ENCODE assay signal across 9 cellular contexts in genomic region chr22:29219409-29219782, GRCh38. TPM values are rescaled to one million over a fixed set of nuclear protein-coding genes. Genes with fewer than 3 reads are reported as not detected.
DNase-seq lines count a peak whose midpoint lies in the region; ATAC-seq, FAIRE-seq and TF ChIP-seq lines count a peak whose summit lies in the region.
"Not testable (repeated sequence)": the region's sequence is repeated elsewhere in the genome, so short reads cannot be mapped to it uniquely, and the experiment has no call there.
"Had no signal": no experiment of that assay in that cellular context is flagged by ENCODE, and none has a peak within 500 bp of the region (broad histone marks: within the 10 kb centered on the region; RNA-seq: fewer than 3 reads in every experiment).

No MANE protein-coding gene starts in this region.

- H4K8ac ChIP-seq in H1 (ENCODE audit: extremely low read depth, insufficient read depth, low read length); neuronal stem cell (ENCODE audit: low read depth, low read length): not testable (repeated sequence)

- H2BK5ac ChIP-seq in H1 (ENCODE audit: low read depth, low read length); neuronal stem cell (ENCODE audit: low read length): not testable (repeated sequence)

- not testable (repeated sequence) for TF ChIP-seq POLR2A in H1 (IDR thresholded peaks at IDR 0.05; ENCODE audit: control extremely low read depth in 1 of 2, low read depth in 2 of 2, low read length in 2 of 2)

- H3K79me2 ChIP-seq in H1 (ENCODE audit: control insufficient read depth in 1 of 2, insufficient read depth in 2 of 2, low read length in 2 of 2): not testable (repeated sequence)

- H2BK120ac ChIP-seq in H1 (replicated peaks; ENCODE audit: low read depth, low read length); neuronal stem cell (ENCODE audit: low read depth, low read length): not testable (repeated sequence)

- whole genome bisulfite sequencing in H1 (ENCODE audit: extremely low coverage in 1 of 2, insufficient coverage in 1 of 2, insufficient read length in 1 of 2, insufficient replicate concordance in 2 of 2, low coverage in 1 of 2, low lambda C conversion rate in 2 of 2, missing lambda C conversion rate in 1 of 2), 2 experiments: 86% methylated on average over 2 of the region's 2 CpGs; no CpG with 5 or more reads in 1 of the 2 experiments
- WGBS in neuronal stem cell (ENCODE audit: extremely low coverage in 2 of 2, insufficient read length in 2 of 2, insufficient replicate concordance in 1 of 2), 2 donors: no CpG with 5 or more reads among the region's 2 CpGs

- H2BK15ac ChIP-seq in H1 (ENCODE audit: low read length); neuronal stem cell (ENCODE audit: low read length): not testable (repeated sequence)

- H2BK20ac ChIP-seq in H1 (ENCODE audit: low read length): not testable (repeated sequence)

- not testable (repeated sequence) for TF ChIP-seq EP300 in H1 (IDR thresholded peaks at IDR 0.05; ENCODE audit: borderline replicate concordance in 1 of 2, low read depth in 2 of 2, low read length in 2 of 2)

- H3K9me3 ChIP-seq in HEK293 (ENCODE audit: control insufficient read depth, insufficient read depth, low read depth, low read length); H1 (ENCODE audit: insufficient read depth in 2 of 2, low read depth in 1 of 2, low read length in 1 of 2); neuronal stem cell (replicated peaks in 1 of 2; ENCODE audit: control insufficient read depth in 2 of 2, insufficient read depth in 1 of 2, low read depth in 1 of 2, low read length in 2 of 2): not testable (repeated sequence)

- not testable (repeated sequence) for H3K27ac Mint-ChIP-seq in WTC11

- not testable (repeated sequence) for H4K91ac ChIP-seq in H1 (replicated peaks; ENCODE audit: insufficient read length, low read length); neuronal stem cell (ENCODE audit: low read depth, low read length, poor library complexity)

- H2AK5ac ChIP-seq in H1 (ENCODE audit: low read depth, low read length): not testable (repeated sequence)
- H2AK5ac ChIP-seq in neuronal stem cell (ENCODE audit: low read depth, low read length): peak overlapping the region; percentile 11

- not testable (repeated sequence) for H3K14ac ChIP-seq in H1 (ENCODE audit: insufficient read length); neuronal stem cell (ENCODE audit: low read length)

- not testable (repeated sequence) for H3K56ac ChIP-seq in H1 (replicated peaks; ENCODE audit: insufficient read length, low read depth, low read length)

- H3K27me3 ChIP-seq in H1 (replicated peaks in 1 of 4; ENCODE audit: control insufficient read depth in 3 of 4, extremely low read depth in 1 of 4, insufficient read depth in 3 of 4, low read length in 3 of 4); neuronal stem cell (ENCODE audit: control insufficient read depth in 3 of 3, insufficient read depth in 3 of 3, low read depth in 1 of 3, low read length in 3 of 3): not testable (repeated sequence)

- peaks cover 26% of the 10 kb centered on the region for H3K4me1 Mint-ChIP-seq in WTC11

- ATAC-seq in WTC11, left ventricle myocardium superior: not testable (repeated sequence)

- H3K4me2 ChIP-seq in H1 (ENCODE audit: insufficient read depth in 1 of 2, low read depth in 2 of 2, low read length in 2 of 2); neuronal stem cell (ENCODE audit: insufficient read depth, low read length, poor library complexity, severe bottlenecking): not testable (repeated sequence)

- H3K18ac ChIP-seq in H1 (ENCODE audit: extremely low read depth, low read length): not testable (repeated sequence)
- peak overlapping the region; percentile 25 for H3K18ac ChIP-seq in neuronal stem cell (ENCODE audit: low read length)

- not testable (repeated sequence) for H3K36me3 ChIP-seq in HEK293 (ENCODE audit: control insufficient read depth in 2 of 2, insufficient read depth in 1 of 2, low read length in 2 of 2); H1 (ENCODE audit: control insufficient read depth in 2 of 4, insufficient read depth in 4 of 4, low read length in 3 of 4)
- H3K36me3 ChIP-seq in neuronal stem cell (replicated peaks in 1 of 2; ENCODE audit: control insufficient read depth in 2 of 2, insufficient read depth in 2 of 2, low read length in 2 of 2): peaks cover 0 to 45% of the 10 kb centered on the region in 2 donors

- H3K27me3 Mint-ChIP-seq in WTC11 (ENCODE audit: low read depth): not testable (repeated sequence)

- not testable (repeated sequence) for H3K9me3 Mint-ChIP-seq in WTC11

- not testable (repeated sequence) for H4K20me1 ChIP-seq in H1 (replicated peaks in 1 of 2; ENCODE audit: control insufficient read depth in 1 of 2, insufficient read depth in 2 of 2, low read length in 2 of 2)

- not testable (repeated sequence) for H2BK12ac ChIP-seq in H1 (ENCODE audit: low read depth, low read length); neuronal stem cell (ENCODE audit: low read length)

- POLR2A ChIA-PET in HEK293 (lab: Yijun Ruan, JAX); WTC11 (lab: Charles Lee): not testable (repeated sequence)
- POLR2A ChIA-PET in H1 (lab: Charles Lee; ENCODE audit: partially characterized antibody): interaction anchor here (0.6 to 1.7 kb wide), 5 partner anchors 10 to 64 kb away, joined by 3 to 6 read pairs (median 3); partner anchors contain the start of gene EWSR1

- intact Hi-C loops in left ventricle myocardium superior (cut with micrococcal nuclease): not testable (repeated sequence)

- not testable (repeated sequence) for DNase-seq in WTC11 (ENCODE audit: low spot score); H1 (ENCODE audit: low read depth in 1 of 2, low spot score in 2 of 2); neuronal stem cell (ENCODE audit: low spot score)
- peak; percentile 3 for DNase-seq in left ventricle myocardium superior

- not testable (repeated sequence) for H3K9ac ChIP-seq in H1 (replicated peaks in 1 of 4; ENCODE audit: extremely low read depth in 1 of 4, low read depth in 3 of 4, low read length in 3 of 4); neuronal stem cell (ENCODE audit: low read depth, low read length, poor library complexity)

- not testable (repeated sequence) for H3K79me1 ChIP-seq in H1 (ENCODE audit: low read depth, low read length); neuronal stem cell (ENCODE audit: low read depth, low read length)

- not testable (repeated sequence) for H3K4me3 ChIP-seq in HEK293 (ENCODE audit: low read depth, low read length); H1 (ENCODE audit: extremely low read depth in 1 of 4, insufficient read depth in 2 of 4, low read depth in 3 of 4, low read length in 4 of 4); neuronal stem cell (ENCODE audit: low read length in 2 of 2)

- H3K23ac ChIP-seq in H1 (ENCODE audit: insufficient read length); neuronal stem cell (ENCODE audit: low read depth, low read length, poor library complexity): not testable (repeated sequence)

- not testable (repeated sequence) for H4K5ac ChIP-seq in H1 (ENCODE audit: insufficient read length, low read depth, low read length)

- not testable (repeated sequence) for TF ChIP-seq CTCF in HEK293 (tag by site-specific recombination; IDR thresholded peaks at IDR 0.05); WTC11 (IDR thresholded peaks at IDR 0.05); H1 (IDR thresholded peaks at IDR 0.05; ENCODE audit: control extremely low read depth in 1 of 3, insufficient read depth in 1 of 3, low read depth in 1 of 3, low read length in 3 of 3)

- H2AFZ ChIP-seq in H1 (ENCODE audit: low read length); neuronal stem cell (ENCODE audit: low read length): not testable (repeated sequence)

- not testable (repeated sequence) for H3K4me3 Mint-ChIP-seq in WTC11

- not testable (repeated sequence) for H3K23me2 ChIP-seq in H1 (ENCODE audit: low read depth, low read length)

- not testable (repeated sequence) for H3K4ac ChIP-seq in H1 (replicated peaks; ENCODE audit: insufficient read length, low read depth, low read length); neuronal stem cell (ENCODE audit: low read length)

- H3K4me1 ChIP-seq in HEK293 (ENCODE audit: control insufficient read depth, insufficient read depth, low read length): not testable (repeated sequence)
- H3K4me1 ChIP-seq in H1 (replicated peaks in 1 of 4; ENCODE audit: control insufficient read depth in 3 of 4, insufficient read depth in 4 of 4, low read length in 3 of 4): peaks cover 0 to 15% (median 8%) of the 10 kb centered on the region in 4 experiments; a peak in 6 of 7 replicates
- peaks cover 0 to 12% of the 10 kb centered on the region in 2 donors for H3K4me1 ChIP-seq in neuronal stem cell (ENCODE audit: control insufficient read depth in 2 of 2, insufficient read depth in 1 of 2, low read depth in 1 of 2, low read length in 2 of 2)

- TF ChIP-seq RAD21 in H1 (IDR thresholded peaks at IDR 0.05 in 1 of 2, conservative IDR thresholded peaks at IDR 0.05 in 1 of 2; ENCODE audit: low read depth in 2 of 2, low read length in 2 of 2): not testable (repeated sequence)

- FAIRE-seq in H1 (lab: Jason Lieb, UNC): not testable (repeated sequence)

- not testable (repeated sequence) for H3K36me3 Mint-ChIP-seq in WTC11

- CTCF ChIA-PET in HEK293 (lab: Yijun Ruan, JAX) (interaction anchor here (1.1 kb wide), 2 partner anchors 23 to 79 kb away, joined by 3 to 4 read pairs; no protein-coding TSS in a partner anchor), WTC11 (lab: Charles Lee) (interaction anchor here (1.1 to 2.0 kb wide), 4 partner anchors 16 to 65 kb away, joined by 3 to 15 read pairs (median 4); no protein-coding TSS in a partner anchor), H1 (lab: Charles Lee; ENCODE audit: partially characterized antibody) (interaction anchor here (1.0 to 6.5 kb wide), 7 partner anchors 10 to 62 kb away, joined by 3 to 54 read pairs (median 6); partner anchors contain the start of gene EMID1)

- not testable (repeated sequence) for H3K27ac ChIP-seq in HEK293 (ENCODE audit: extremely low read depth, low read depth, low read length); H1 (ENCODE audit: low read depth, low read length); neuronal stem cell (replicated peaks; ENCODE audit: low read length)

RNA-seq across cellular contexts. Expression of gene EMID1, which starts 13.7 kb away (rescaled TPM):
- total RNA-seq in WTC11 (2021) (6.0 to 8.6 TPM (median 6.1 TPM) in 3 replicates), left ventricle myocardium superior (0.40 TPM)
- 3.8 and 3.9 TPM in 2 replicates for total RNA-seq in H1 (2021; fragmentation: NEBNext Ultra II Directional; extraction: Animal tissue kit (Norgen Biotek cat#: 25700))
- 7.4 and 11.1 TPM in 2 replicates for polyA plus RNA-seq in H1 (2011; rRNA removed)
- 10.7 TPM for polyA plus RNA-seq in H1 (2011; cell fraction: cytosol; rRNA removed)
- polyA plus RNA-seq in H1 (2011; cell fraction: nucleus; rRNA removed): 27.1 TPM
- 3.3 to 7.5 TPM (median 6.0 TPM) in 4 replicates for polyA plus RNA-seq in H1 (2012, experiment 1 of 2)
- polyA plus RNA-seq in H1 (2012, experiment 2 of 2): 3.9 TPM
- polyA plus RNA-seq in H1 (2013, experiment 1 of 2): 3.5 TPM
- 3.6 TPM for polyA plus RNA-seq in H1 (2013, experiment 2 of 2)
- polyA minus RNA-seq in H1 (2011; rRNA and poly(A)+ RNA removed): 7.1 and 9.3 TPM in 2 replicates
- 7.9 TPM for polyA minus RNA-seq in H1 (2011; cell fraction: cytosol; rRNA and poly(A)+ RNA removed)
- 12.0 TPM for polyA minus RNA-seq in H1 (2011; cell fraction: nucleus; rRNA and poly(A)+ RNA removed)
- 10.7 TPM for polyA plus RNA-seq in neuronal stem cell (2013, experiment 1 of 2)
- polyA plus RNA-seq in neuronal stem cell (2013, experiment 2 of 2): 10.3 TPM
- total RNA-seq: A673; CD4-positive, alpha-beta memory T cell; CD8-positive, alpha-beta memory T cell had no signal
- polyA plus RNA-seq: CD14-positive monocyte had no signal

RNA-seq across cellular contexts. Expression of gene RHBDD3, which starts 48.4 kb away (rescaled TPM):
- total RNA-seq in WTC11 (2021): 69.6 to 78.2 TPM (median 77.9 TPM) in 3 replicates
- 72.1 and 75.7 TPM in 2 replicates for total RNA-seq in H1 (2021; fragmentation: NEBNext Ultra II Directional; extraction: Animal tissue kit (Norgen Biotek cat#: 25700))
- polyA plus RNA-seq in H1 (2011; rRNA removed): 117 and 171 TPM in 2 replicates
- polyA plus RNA-seq in H1 (2011; cell fraction: cytosol; rRNA removed): 128 TPM
- 161 TPM for polyA plus RNA-seq in H1 (2011; cell fraction: nucleus; rRNA removed)
- 64.0 to 89.1 TPM (median 81.6 TPM) in 4 replicates for polyA plus RNA-seq in H1 (2012, experiment 1 of 2)
- polyA plus RNA-seq in H1 (2012, experiment 2 of 2): 70.6 TPM
- 69.3 TPM for polyA plus RNA-seq in H1 (2013, experiment 1 of 2)
- polyA plus RNA-seq in H1 (2013, experiment 2 of 2): 69.0 TPM
- 20.8 and 28.6 TPM in 2 replicates for polyA minus RNA-seq in H1 (2011; rRNA and poly(A)+ RNA removed)
- 29.9 TPM for polyA minus RNA-seq in H1 (2011; cell fraction: cytosol; rRNA and poly(A)+ RNA removed)
- 42.7 TPM for polyA minus RNA-seq in H1 (2011; cell fraction: nucleus; rRNA and poly(A)+ RNA removed)
- 16.6 TPM for total RNA-seq in left ventricle myocardium superior
- polyA plus RNA-seq in neuronal stem cell (2013, experiment 1 of 2): 25.1 TPM
- 24.1 TPM for polyA plus RNA-seq in neuronal stem cell (2013, experiment 2 of 2)

RNA-seq across cellular contexts. Expression of gene EWSR1, which starts 48.7 kb away (rescaled TPM):
- total RNA-seq in WTC11 (2021): 377 to 400 TPM (median 384 TPM) in 3 replicates
- 385 and 387 TPM in 2 replicates for total RNA-seq in H1 (2021; fragmentation: NEBNext Ultra II Directional; extraction: Animal tissue kit (Norgen Biotek cat#: 25700))
- polyA plus RNA-seq in H1 (2011; rRNA removed): 646 and 930 TPM in 2 replicates
- 525 TPM for polyA plus RNA-seq in H1 (2011; cell fraction: cytosol; rRNA removed)
- 1,044 TPM for polyA plus RNA-seq in H1 (2011; cell fraction: nucleus; rRNA removed)
- polyA plus RNA-seq in H1 (2012, experiment 1 of 2): 380 to 507 TPM (median 400 TPM) in 4 replicates
- polyA plus RNA-seq in H1 (2012, experiment 2 of 2): 92.9 TPM
- polyA plus RNA-seq in H1 (2013, experiment 1 of 2): 297 TPM
- polyA plus RNA-seq in H1 (2013, experiment 2 of 2): 268 TPM
- polyA minus RNA-seq in H1 (2011; rRNA and poly(A)+ RNA removed): 575 and 704 TPM in 2 replicates
- 228 TPM for polyA minus RNA-seq in H1 (2011; cell fraction: cytosol; rRNA and poly(A)+ RNA removed)
- polyA minus RNA-seq in H1 (2011; cell fraction: nucleus; rRNA and poly(A)+ RNA removed): 291 TPM
- 121 TPM for total RNA-seq in left ventricle myocardium superior
- polyA plus RNA-seq in neuronal stem cell (2013, experiment 1 of 2): 271 TPM
- 267 TPM for polyA plus RNA-seq in neuronal stem cell (2013, experiment 2 of 2)
